Comparison of ENCODE assay signal across 8 cellular contexts in genomic region chr1:65309317-65310077, GRCh38. TPM values are rescaled to one million over a fixed set of nuclear protein-coding genes. Genes with fewer than 3 reads are reported as not detected.
DNase-seq lines count a peak whose midpoint lies in the region; ATAC-seq, FAIRE-seq and TF ChIP-seq lines count a peak whose summit lies in the region.

TSS of gene DNAJC6 (plus strand) at chr1:65309543. CDS start at chr1:65309746, 203 bp downstream.

- no peak within 1 kb of the TSS for H3K27ac Mint-ChIP-seq in memory B cell

- ATAC-seq in HG03064 (IDR thresholded peaks at IDR 0.05; ENCODE audit: low read depth, unreplicated experiment) (peak; percentile 71), memory B cell (ENCODE audit: low read depth) (peak; percentile 55), HG03460 (IDR thresholded peaks at IDR 0.05; ENCODE audit: unreplicated experiment) (no peak)

- H3K9me3 Mint-ChIP-seq in memory B cell, result no peaks in the 10 kb centered on the region

- H3K4me1 ChIP-seq in endothelial cell of umbilical vein (ENCODE audit: control insufficient read depth, extremely low read depth, insufficient read depth, low read length), result no peaks in the 10 kb centered on the region

- H3K27ac ChIP-seq in endothelial cell of umbilical vein (ENCODE audit: insufficient read depth, low read depth, low read length), result no peak within 1 kb of the TSS

- POLR2A ChIA-PET in endothelial cell of umbilical vein (lab: Charles Lee), result no interaction called here

- H3K79me2 ChIP-seq in endothelial cell of umbilical vein (ENCODE audit: control insufficient read depth, insufficient read depth, low read length), result no peaks in the 10 kb centered on the region

- no peak for FAIRE-seq in endothelial cell of umbilical vein (lab: Jason Lieb, UNC)

- no peak within 1 kb of the TSS for H3K4me3 Mint-ChIP-seq in memory B cell

- no peaks in the 10 kb centered on the region for H3K36me3 ChIP-seq in endothelial cell of umbilical vein (ENCODE audit: control insufficient read depth in 2 of 2, extremely low read depth in 1 of 2, insufficient read depth in 2 of 2, low read length in 2 of 2)

- no peaks in the 10 kb centered on the region for H4K20me1 ChIP-seq in endothelial cell of umbilical vein (replicated peaks; ENCODE audit: control insufficient read depth, extremely low read depth, insufficient read depth, low read length)

- H3K9ac ChIP-seq in endothelial cell of umbilical vein (replicated peaks; ENCODE audit: extremely low read depth, insufficient read depth, low read length), result no peak within 1 kb of the TSS

- CTCF ChIA-PET in endothelial cell of umbilical vein (lab: Charles Lee), result interaction anchor here (0.6 to 1.4 kb wide), 6 partner anchors 41 to 382 kb away, joined by 3 to 10 read pairs (median 4); no protein-coding TSS in a partner anchor

- H3K4me1 Mint-ChIP-seq in memory B cell, result no peaks in the 10 kb centered on the region

- no peaks in the 10 kb centered on the region for H3K9me1 ChIP-seq in endothelial cell of umbilical vein (replicated peaks; ENCODE audit: control insufficient read depth, extremely low read depth, insufficient read depth, low read length)

- DNase-seq in COLO829 (ENCODE audit: low spot score) (peak; percentile 6), NCI-H748 (lab: John Stamatoyannopoulos, UW; ENCODE audit: unreplicated experiment) (peak; percentile 89), activated T-cell treated with anti-CD3 and anti-CD28 coated beads for 1 hour (ENCODE audit: low read depth) (peak; percentile 23), endothelial cell of umbilical vein (ENCODE audit: low read depth, low spot score) (peak; percentile 67), memory B cell (ENCODE audit: low spot score in 2 of 2) (peak; percentile 1 to 17)
- DNase-seq in stimulated activated CD8-positive, alpha-beta memory T cell treated with anti-CD3 and anti-CD28 coated beads, Interleukin-12 subunit alpha, Interleukin-12 subunit beta, amount 100 ng/mL, for 24 hours (ENCODE audit: extremely low read depth), result peak; percentile 14

- H3K4me3 ChIP-seq in endothelial cell of umbilical vein (replicated peaks in 1 of 3; ENCODE audit: insufficient read depth in 1 of 3, low read depth in 1 of 3, low read length in 3 of 3), result peak within 1 kb of the TSS; percentile 21 to 64 (median 25)

- no peak within 1 kb of the TSS for H2AFZ ChIP-seq in endothelial cell of umbilical vein (ENCODE audit: low read depth, low read length)

- H3K9me3 ChIP-seq in endothelial cell of umbilical vein (replicated peaks; ENCODE audit: control insufficient read depth, insufficient read depth, low read length), result no peaks in the 10 kb centered on the region

- BruUV-seq in endothelial cell of umbilical vein (replicated peaks; lab: Mats Ljungman, UMichigan), result no TSS peak

- H3K27me3 Mint-ChIP-seq in memory B cell, result peaks cover 13% of the 10 kb centered on the region

- no peak for TF ChIP-seq POLR2A in endothelial cell of umbilical vein (IDR thresholded peaks at IDR 0.05; ENCODE audit: low read depth, low read length)

- H3K4me2 ChIP-seq in endothelial cell of umbilical vein (ENCODE audit: insufficient read depth, low read length), result peak within 1 kb of the TSS; percentile 76

- peaks cover 5 to 8% of the 10 kb centered on the region in 2 experiments for H3K27me3 ChIP-seq in endothelial cell of umbilical vein (ENCODE audit: control insufficient read depth in 2 of 2, insufficient read depth in 2 of 2, low read length in 2 of 2)

- intact Hi-C loops in endothelial cell of umbilical vein (cut with micrococcal nuclease), result no loop called here

- no peak for TF ChIP-seq CTCF in endothelial cell of umbilical vein (IDR thresholded peaks at IDR 0.05; ENCODE audit: extremely low read depth in 1 of 2, insufficient read depth in 1 of 2, low read depth in 1 of 2, low read length in 2 of 2)

- dilution Hi-C loops in endothelial cell of umbilical vein (cut with MboI; ENCODE audit: extremely low pct_ligation_motif_present, low sequenced_read_pairs), result no loop called here

- H3K36me3 Mint-ChIP-seq in memory B cell, result no peaks in the 10 kb centered on the region

TF ChIP-seq in endothelial cell of umbilical vein, 7 proteins besides CTCF, POLR2A, EP300 and RAD21:
- TF ChIP-seq GATA2 (IDR thresholded peaks at IDR 0.05; ENCODE audit: insufficient read depth, insufficient read length, low read depth, low read length), result no peak
- no peak for TF ChIP-seq MAX (IDR thresholded peaks at IDR 0.05; ENCODE audit: insufficient read depth, insufficient read length)
- TF ChIP-seq POLR2AphosphoS5 (IDR thresholded peaks at IDR 0.05; ENCODE audit: insufficient read depth, low read depth, low read length), result peak; percentile 19
- peak; percentile 53 for TF ChIP-seq EZH2 (IDR thresholded peaks at IDR 0.05; ENCODE audit: borderline replicate concordance, low read depth, low read length, severe bottlenecking)
TF ChIP-seq in endothelial cell of umbilical vein: peak in this region for 2.

RNA-seq across cellular contexts. Expression of gene DNAJC6, which starts in this region (rescaled TPM):
- total RNA-seq in endothelial cell of umbilical vein, result 2.7 and 4.9 TPM in 2 replicates
- 1.9 and 2.3 TPM in 2 replicates for polyA plus RNA-seq in endothelial cell of umbilical vein
- 1.4 and 2.0 TPM in 2 replicates for polyA plus RNA-seq in endothelial cell of umbilical vein (2011; cell fraction: cytosol; rRNA removed)
- polyA plus RNA-seq in endothelial cell of umbilical vein (2011; cell fraction: nucleus; rRNA removed), result 6.0 and 6.4 TPM in 2 replicates
- 3.6 and 3.7 TPM in 2 replicates for polyA plus RNA-seq in endothelial cell of umbilical vein (2012)
- 9.9 and 11.2 TPM in 2 replicates for polyA minus RNA-seq in endothelial cell of umbilical vein
- polyA minus RNA-seq in endothelial cell of umbilical vein (2011; cell fraction: cytosol; rRNA and poly(A)+ RNA removed), result 5.3 TPM
- 10.1 and 26.3 TPM in 2 replicates for polyA minus RNA-seq in endothelial cell of umbilical vein (2011; cell fraction: nucleus; rRNA and poly(A)+ RNA removed)

Comparison
In these comparisons a context has a peak if more than half of its experiments do, and no peak if none do; other contexts are left out.
1. DNase-seq: peak in every context shown above with its lines; median percentile 89 in NCI-H748; 67 in endothelial cell of umbilical vein; 23 in activated T-cell treated with anti-CD3 and anti-CD28 coated beads for 1 hour; 14 in stimulated activated CD8-positive, alpha-beta memory T cell treated with anti-CD3 and anti-CD28 coated beads, Interleukin-12 subunit alpha, Interleukin-12 subunit beta, amount 100 ng/mL, for 24 hours; 9 in memory B cell; 6 in COLO829.